Comparison of ENCODE assay signal across 19 cellular contexts in genomic region chr10:44301781-44302400, GRCh38.
A peak's percentile ranks its signal among the peaks of the same experiment; 100 is the strongest.
DNase-seq lines count a peak whose midpoint lies in the region; ATAC-seq, FAIRE-seq and TF ChIP-seq lines count a peak whose summit lies in the region.
"Had no signal": no experiment of that assay in that cellular context is flagged by ENCODE, and none has a peak within 500 bp of the region (broad histone marks: within the 10 kb centered on the region; RNA-seq: fewer than 3 reads in every experiment).

No MANE protein-coding gene starts in this region.

- H3K9ac ChIP-seq in IMR-90 (ENCODE audit: low read depth, low read length), result no peak overlapping the region
- H3K9ac ChIP-seq in keratinocyte (ENCODE audit: control insufficient read depth, extremely low read depth, insufficient read depth, low read length), result no peak overlapping the region

- H3K27me3 ChIP-seq in IMR-90 (ENCODE audit: control insufficient read depth, insufficient read depth, low read length) (no peaks in the 10 kb centered on the region), keratinocyte (ENCODE audit: control insufficient read depth, extremely low read depth, insufficient read depth, low read length) (no peaks in the 10 kb centered on the region)
- H3K27me3 ChIP-seq: thyroid gland had no signal

- H3K4me2 ChIP-seq in IMR-90 (ENCODE audit: low read depth, low read length) (no peak overlapping the region), keratinocyte (ENCODE audit: control insufficient read depth, extremely low read depth, insufficient read depth, low read depth, low read length) (no peak overlapping the region)

- H3K9me1 ChIP-seq in IMR-90 (ENCODE audit: insufficient read depth, low read length) (peaks cover 11% of the 10 kb centered on the region; the same call in 1 of the 2 replicates), keratinocyte (ENCODE audit: control insufficient read depth, extremely low read depth, insufficient read depth, low read length) (no peaks in the 10 kb centered on the region)

- H2AK5ac ChIP-seq in IMR-90 (ENCODE audit: low read depth, low read length), result no peak overlapping the region; the same call in 1 of the 2 replicates

- H3K36me3 ChIP-seq in IMR-90 (ENCODE audit: control insufficient read depth, insufficient read depth, low read length), result no peaks in the 10 kb centered on the region
- no peaks in the 10 kb centered on the region for H3K36me3 ChIP-seq in keratinocyte (ENCODE audit: control insufficient read depth in 2 of 2, extremely low read depth in 1 of 2, insufficient read depth in 2 of 2, low read length in 2 of 2)
- H3K36me3 ChIP-seq: thyroid gland had no signal

- H3K27ac ChIP-seq in IMR-90 (ENCODE audit: insufficient read depth, low read length) (no peak overlapping the region), keratinocyte (ENCODE audit: control insufficient read depth, insufficient read depth, low read length) (peak overlapping the region; percentile 37)
- H3K27ac ChIP-seq: SK-N-MC, thyroid gland had no signal

- peak overlapping the region; percentile 16; the same call in 1 of the 2 replicates for H2BK120ac ChIP-seq in IMR-90 (ENCODE audit: low read depth, low read length)

- no peaks in the 10 kb centered on the region for H3K79me1 ChIP-seq in IMR-90 (ENCODE audit: low read depth in 1 of 2, low read length in 2 of 2)

- no peak for FAIRE-seq in keratinocyte (lab: Jason Lieb, UNC)
- FAIRE-seq: kidney had no signal

- H4K8ac ChIP-seq in IMR-90 (ENCODE audit: low read depth in 2 of 2, low read length in 2 of 2), result no peak overlapping the region; a peak in 1 of 4 replicates

- H3K79me2 ChIP-seq in keratinocyte (ENCODE audit: control insufficient read depth, insufficient read depth, low read length), result no peaks in the 10 kb centered on the region

- H3K56ac ChIP-seq in IMR-90 (ENCODE audit: extremely low read depth, insufficient read depth, low read length), result no peak overlapping the region

- POLR2A ChIA-PET in IMR-90 (lab: Charles Lee; ENCODE audit: unreplicated experiment), result no interaction called here

- TF ChIP-seq POLR2A in IMR-90 (IDR thresholded peaks at IDR 0.05; ENCODE audit: low read depth, low read length), result no peak

- no peak overlapping the region for H2BK15ac ChIP-seq in IMR-90 (ENCODE audit: low read depth, low read length)

- BruUV-seq in IMR-90 (replicated peaks; lab: Mats Ljungman, UMichigan), result no TSS peak

- H3K4me3 ChIP-seq in IMR-90 (ENCODE audit: insufficient read depth, low read depth, low read length) (no peak overlapping the region), astrocyte of the spinal cord (ENCODE audit: low read depth, low read length) (no peak overlapping the region), keratinocyte (ENCODE audit: control insufficient read depth in 2 of 3, extremely low read depth in 1 of 3, insufficient read depth in 2 of 3, low read depth in 1 of 3, low read length in 3 of 3) (no peak overlapping the region)
- H3K4me3 ChIP-seq: SK-N-MC, thyroid gland had no signal

- no peaks in the 10 kb centered on the region for H3K9me3 ChIP-seq in IMR-90 (ENCODE audit: control insufficient read depth, insufficient read depth, low read length)
- H3K9me3 ChIP-seq in keratinocyte (ENCODE audit: control insufficient read depth, low read depth, low read length), result no peaks in the 10 kb centered on the region
- H3K9me3 ChIP-seq: thyroid gland had no signal

- whole genome bisulfite sequencing in IMR-90 (ENCODE audit: extremely low coverage in 2 of 2, insufficient read length in 1 of 2), 2 experiments, result no CpG with 5 or more reads among the region's 6 CpGs

- peak overlapping the region; percentile 8; the same call in 1 of the 2 replicates for H3K4ac ChIP-seq in IMR-90 (ENCODE audit: low read depth, low read length)

- no peak overlapping the region; the same call in 1 of the 2 replicates for H3K23ac ChIP-seq in IMR-90 (ENCODE audit: low read depth, low read length)

- H2AFZ ChIP-seq in IMR-90 (replicated peaks; ENCODE audit: low read length, poor library complexity), result no peak overlapping the region
- H2AFZ ChIP-seq in keratinocyte (ENCODE audit: control insufficient read depth, low read length), result no peak overlapping the region

- no peak for TF ChIP-seq RAD21 in IMR-90 (IDR thresholded peaks at IDR 0.05; ENCODE audit: low read length)

- no peak overlapping the region for H4K5ac ChIP-seq in IMR-90 (ENCODE audit: low read depth, low read length)

- H3K18ac ChIP-seq in IMR-90 (ENCODE audit: low read depth, low read length), result no peak overlapping the region

- intact Hi-C loops in IMR-90 (cut with micrococcal nuclease), result loop anchor here (10.0 kb wide), 1 partner anchor 497 kb away; no protein-coding TSS in a partner anchor

- CTCF ChIA-PET in IMR-90 (lab: Yijun Ruan, JAX), result interaction anchor here (1.7 kb wide), 1 partner anchor 10 kb away, joined by 7 read pairs; no protein-coding TSS in a partner anchor

- H4K20me1 ChIP-seq in IMR-90 (ENCODE audit: insufficient read depth, low read length) (no peaks in the 10 kb centered on the region), keratinocyte (ENCODE audit: control insufficient read depth, extremely low read depth, insufficient read depth, low read length) (peaks cover 4% of the 10 kb centered on the region)

- H4K91ac ChIP-seq in IMR-90 (ENCODE audit: insufficient read depth, low read depth, low read length), result no peak overlapping the region; the same call in 1 of the 2 replicates

- no peak for ATAC-seq in IMR-90 (ENCODE audit: low read depth)

- no peak overlapping the region for H2AK9ac ChIP-seq in IMR-90 (replicated peaks; ENCODE audit: low read depth, low read length, poor library complexity)

- in situ Hi-C loops in IMR-90 (cut with MboI; ENCODE audit: low sequenced_read_pairs), result no loop called here
- in situ Hi-C loops in astrocyte of the spinal cord (cut with HindIII; ENCODE audit: low sequenced_read_pairs), result no loop called here

- peak overlapping the region; percentile 40 for H2BK20ac ChIP-seq in IMR-90 (ENCODE audit: low read depth, low read length)

- dilution Hi-C loops in IMR-90 (cut with HindIII; ENCODE audit: low sequenced_read_pairs, unreplicated experiment) (no loop called here), keratinocyte (cut with MboI; ENCODE audit: extremely low pct_ligation_motif_present, low sequenced_read_pairs) (no loop called here)

- H3K4me1 ChIP-seq in IMR-90 (ENCODE audit: control insufficient read depth, insufficient read depth, low read length) (peaks cover 9% of the 10 kb centered on the region), keratinocyte (ENCODE audit: control insufficient read depth, extremely low read depth, insufficient read depth, low read length) (peaks cover 15% of the 10 kb centered on the region)
- H3K4me1 ChIP-seq: thyroid gland had no signal

- TF ChIP-seq CTCF in IMR-90 (conservative IDR thresholded peaks at IDR 0.05; ENCODE audit: low read depth, low read length) (no peak), astrocyte of the spinal cord (IDR thresholded peaks at IDR 0.05; ENCODE audit: low read depth, low read length) (no peak), keratinocyte (optimal IDR thresholded peaks at IDR 0.05 in 1 of 3, IDR thresholded peaks at IDR 0.05 in 1 of 3, conservative IDR thresholded peaks at IDR 0.05 in 1 of 3; ENCODE audit: extremely low read depth in 1 of 3, insufficient read depth in 2 of 3, low read length in 3 of 3) (no peak)

- peak; percentile 36 for DNase-seq in A172 (ENCODE audit: low spot score)
- DNase-seq in IMR-90, result peak; percentile 12
- peak; percentile 12 for DNase-seq in astrocyte of the spinal cord (ENCODE audit: low read depth, low spot score)
- DNase-seq in keratinocyte (ENCODE audit: low read depth, low spot score), result no peak
- DNase-seq in NCI-H510A treated with DMSO at 0.1 percent for 48 hours (lab: John Stamatoyannopoulos, UW), result no peak
- no peak for DNase-seq in stimulated activated CD4-positive, alpha-beta T cell treated with anti-CD3 and anti-CD28 coated beads, Interleukin-12 subunit alpha, Interleukin-12 subunit beta, amount 100 ng/mL, for 4 hours
- DNase-seq in AML-193 (lab: John Stamatoyannopoulos, UW), result no peak
- no peak for DNase-seq in NCI-H82 (lab: John Stamatoyannopoulos, UW)
- DNase-seq: activated CD4-positive, CD25-positive, alpha-beta regulatory T cell treated with anti-CD3 and anti-CD28 coated beads, Interleukin-2, amount 50 U/mL, for 72 hours; activated naive CD8-positive, alpha-beta T cell treated with anti-CD3 and anti-CD28 coated beads, Interleukin-2, amount 50 U/mL, for 24 hours; CD4-positive, alpha-beta memory T cell; DND-41; effector CD8-positive, alpha-beta T cell; hippocampal formation; NCI-H187 treated with DMSO at 0.1 percent for 48 hours; stimulated activated naive CD4-positive, alpha-beta T cell had no signal

- no peak overlapping the region for H2BK5ac ChIP-seq in IMR-90 (ENCODE audit: low read depth, low read length, poor library complexity, severe bottlenecking)

- H3K14ac ChIP-seq in IMR-90 (replicated peaks; ENCODE audit: low read depth, low read length), result no peak overlapping the region

TF ChIP-seq in IMR-90, 13 proteins besides CTCF, POLR2A, EP300 and RAD21 (continues in another document):
- TF ChIP-seq MXI1 (IDR thresholded peaks at IDR 0.05; ENCODE audit: borderline replicate concordance, low read depth, low read length), result no peak
- TF ChIP-seq MAZ (IDR thresholded peaks at IDR 0.05; ENCODE audit: borderline replicate concordance, low read depth, low read length), result no peak
- TF ChIP-seq NFE2L2 (IDR thresholded peaks at IDR 0.05; ENCODE audit: low read depth, low read length), result no peak
- TF ChIP-seq ELK1 (IDR thresholded peaks at IDR 0.05; ENCODE audit: borderline replicate concordance, low read depth, low read length), result no peak
- no peak for TF ChIP-seq RFX5 (IDR thresholded peaks at IDR 0.05; ENCODE audit: low read depth, low read length)
- TF ChIP-seq CHD1 (IDR thresholded peaks at IDR 0.05; ENCODE audit: low read depth, low read length), result no peak
- TF ChIP-seq FOS (IDR thresholded peaks at IDR 0.05; ENCODE audit: low read depth, low read length), result no peak
- no peak for TF ChIP-seq CEBPB (IDR thresholded peaks at IDR 0.05; ENCODE audit: low read depth, low read length)
- TF ChIP-seq SMC3 (IDR thresholded peaks at IDR 0.05; ENCODE audit: low read depth, low read length), result no peak
- TF ChIP-seq MAFK (IDR thresholded peaks at IDR 0.05; ENCODE audit: low read depth, low read length), result no peak
- TF ChIP-seq RCOR1 (IDR thresholded peaks at IDR 0.05; ENCODE audit: insufficient replicate concordance, low read length), result no peak

Comparison
In these comparisons a context has a peak if more than half of its experiments do, and no peak if none do; other contexts are left out.
1. DNase-seq: peak in A172 (single experiment), IMR-90 (single experiment) and astrocyte of the spinal cord (single experiment); none in keratinocyte (single experiment), NCI-H510A treated with DMSO at 0.1 percent for 48 hours (single experiment), stimulated activated CD4-positive, alpha-beta T cell treated with anti-CD3 and anti-CD28 coated beads, Interleukin-12 subunit alpha, Interleukin-12 subunit beta, amount 100 ng/mL, for 4 hours (single experiment), AML-193 (0 of 2) and NCI-H82 (single experiment).